ENCODE assay signal across 17 cellular contexts in genomic region chr10:52092390-52092789, GRCh38.
A peak's percentile ranks its signal among the peaks of the same experiment; 100 is the strongest.
DNase-seq lines count a peak whose midpoint lies in the region; TF ChIP-seq lines count a peak whose summit lies in the region.
"Had no signal": no experiment of that assay in that cellular context is flagged by ENCODE, and none has a peak within 500 bp of the region (broad histone marks: within the 10 kb centered on the region; RNA-seq: fewer than 3 reads in every experiment).

No MANE protein-coding gene starts in this region.

- H3K9me3 Mint-ChIP-seq in activated naive CD4-positive, alpha-beta T cell treated with anti-CD3 and anti-CD28 coated beads, Interleukin-2, amount 10 ng/mL, durations not matched to agents 7 days and 5 days: no peaks in the 10 kb centered on the region
- H3K9me3 Mint-ChIP-seq: CD8-positive, alpha-beta T cell had no signal

- H3K4me3 ChIP-seq in choroid plexus epithelial cell (ENCODE audit: low read depth, low read length): no peak overlapping the region
- H3K4me3 ChIP-seq in vagina: no peak overlapping the region
- H3K4me3 ChIP-seq: A549 had no signal

- CTCF ChIA-PET in HEK293T (lab: Yijun Ruan, JAX): no interaction called here
- CTCF ChIA-PET in activated naive CD4-positive, alpha-beta T cell treated with anti-CD3 and anti-CD28 coated beads, Interleukin-2, amount 10 ng/mL, durations not matched to agents 7 days and 5 days (lab: Charles Lee): no interaction called here

- no peaks in the 10 kb centered on the region for H3K27me3 Mint-ChIP-seq in activated naive CD4-positive, alpha-beta T cell treated with anti-CD3 and anti-CD28 coated beads, Interleukin-2, amount 10 ng/mL, durations not matched to agents 7 days and 5 days

- no peaks in the 10 kb centered on the region for H3K36me3 Mint-ChIP-seq in activated naive CD4-positive, alpha-beta T cell treated with anti-CD3 and anti-CD28 coated beads, Interleukin-2, amount 10 ng/mL, durations not matched to agents 7 days and 5 days
- H3K36me3 Mint-ChIP-seq: CD14-positive monocyte; CD8-positive, alpha-beta T cell had no signal

- no peak overlapping the region for H3K27ac Mint-ChIP-seq in activated naive CD4-positive, alpha-beta T cell treated with anti-CD3 and anti-CD28 coated beads, Interleukin-2, amount 10 ng/mL, durations not matched to agents 7 days and 5 days
- H3K27ac Mint-ChIP-seq: CD14-positive monocyte; CD8-positive, alpha-beta T cell had no signal

- TF ChIP-seq CTCF in choroid plexus epithelial cell (conservative IDR thresholded peaks at IDR 0.05; ENCODE audit: low read depth, low read length) (no peak), vagina (IDR thresholded peaks at IDR 0.05) (no peak)

- DNase-seq in HEK293T (ENCODE audit: extremely low spot score) (peak; percentile 55), NCI-H69 (lab: John Stamatoyannopoulos, UW) (peak; percentile 48), choroid plexus epithelial cell (ENCODE audit: low read depth) (peak; percentile 44), smooth muscle cell of the brain vasculature (ENCODE audit: low read depth, low spot score) (peak; percentile 18), vagina (ENCODE audit: extremely low spot score in 2 of 2) (no peak), activated T-cell treated with anti-CD3 and anti-CD28 coated beads for 4 hours (no peak)
- no peak for DNase-seq in activated naive CD4-positive, alpha-beta T cell treated with anti-CD3 and anti-CD28 coated beads, Interleukin-2, amount 10 ng/mL, durations not matched to agents 7 days and 5 days
- DNase-seq: CD8-positive, alpha-beta T cell; COR-L47; DMS153; DMS79 treated with DMSO at 0.1 percent for 48 hours; EL; GDM1; HCEC 1CT; IMR-90 had no signal

- H3K27ac ChIP-seq in vagina: no peak overlapping the region
- H3K27ac ChIP-seq: A549 had no signal

- no peaks in the 10 kb centered on the region for H3K27me3 ChIP-seq in vagina

- intact Hi-C loops in vagina (cut with DNase I): no loop called here

- POLR2A ChIA-PET in HEK293T (lab: Yijun Ruan, JAX): no interaction called here

- no peaks in the 10 kb centered on the region for H3K9me3 ChIP-seq in vagina
- H3K9me3 ChIP-seq: A549 had no signal

- no peak for TF ChIP-seq POLR2A in vagina (IDR thresholded peaks at IDR 0.05)

- no peak overlapping the region for H3K4me3 Mint-ChIP-seq in activated naive CD4-positive, alpha-beta T cell treated with anti-CD3 and anti-CD28 coated beads, Interleukin-2, amount 10 ng/mL, durations not matched to agents 7 days and 5 days
- H3K4me3 Mint-ChIP-seq: CD14-positive monocyte; CD8-positive, alpha-beta T cell had no signal

- H3K4me1 ChIP-seq in vagina: no peaks in the 10 kb centered on the region
- H3K4me1 ChIP-seq: A549 had no signal

- H3K36me3 ChIP-seq in vagina: no peaks in the 10 kb centered on the region

- H3K4me1 Mint-ChIP-seq in activated naive CD4-positive, alpha-beta T cell treated with anti-CD3 and anti-CD28 coated beads, Interleukin-2, amount 10 ng/mL, durations not matched to agents 7 days and 5 days: no peaks in the 10 kb centered on the region
- H3K4me1 Mint-ChIP-seq: CD14-positive monocyte had no signal

TF ChIP-seq in HEK293T, 16 proteins besides CTCF, POLR2A, EP300 and RAD21:
- no peak for TF ChIP-seq FOXK2 (IDR thresholded peaks at IDR 0.05)
- no peak for TF ChIP-seq LEF1 (IDR thresholded peaks at IDR 0.05; ENCODE audit: borderline replicate concordance)
- TF ChIP-seq L3MBTL2 (conservative IDR thresholded peaks at IDR 0.05): no peak
- TF ChIP-seq HDGF (IDR thresholded peaks at IDR 0.05; ENCODE audit: borderline replicate concordance): no peak
- peak; percentile 83 for TF ChIP-seq FOXA1 (IDR thresholded peaks at IDR 0.05)
- TF ChIP-seq ZNF384 (IDR thresholded peaks at IDR 0.05): no peak
- TF ChIP-seq BHLHE40 (IDR thresholded peaks at IDR 0.05; ENCODE audit: borderline replicate concordance): no peak
- TF ChIP-seq SUZ12 (IDR thresholded peaks at IDR 0.05): no peak
- TF ChIP-seq TARDBP (IDR thresholded peaks at IDR 0.05): no peak
- no peak for TF ChIP-seq SP1 (IDR thresholded peaks at IDR 0.05)
- TF ChIP-seq PKNOX1 (IDR thresholded peaks at IDR 0.05): peak; percentile 96
- no peak for TF ChIP-seq ELF4 (IDR thresholded peaks at IDR 0.05)
- TF ChIP-seq ARNT (IDR thresholded peaks at IDR 0.05): peak; percentile 85
- TF ChIP-seq NFRKB (IDR thresholded peaks at IDR 0.05): no peak
- no peak for TF ChIP-seq FOXM1 (IDR thresholded peaks at IDR 0.05; ENCODE audit: borderline replicate concordance)
- peak; percentile 98 for TF ChIP-seq CTBP1 (IDR thresholded peaks at IDR 0.05; ENCODE audit: borderline replicate concordance)

Comparison
In these comparisons a context has a peak if more than half of its experiments do, and no peak if none do; other contexts are left out.
1. DNase-seq: peak in HEK293T (single experiment), NCI-H69 (single experiment), choroid plexus epithelial cell (single experiment) and smooth muscle cell of the brain vasculature (single experiment); none in activated naive CD4-positive, alpha-beta T cell treated with anti-CD3 and anti-CD28 coated beads, Interleukin-2, amount 10 ng/mL, durations not matched to agents 7 days and 5 days (single experiment), vagina (0 of 2) and activated T-cell treated with anti-CD3 and anti-CD28 coated beads for 4 hours (single experiment).